8 cellular contexts compared by ENCODE assay signal in the genomic region with DNA sequence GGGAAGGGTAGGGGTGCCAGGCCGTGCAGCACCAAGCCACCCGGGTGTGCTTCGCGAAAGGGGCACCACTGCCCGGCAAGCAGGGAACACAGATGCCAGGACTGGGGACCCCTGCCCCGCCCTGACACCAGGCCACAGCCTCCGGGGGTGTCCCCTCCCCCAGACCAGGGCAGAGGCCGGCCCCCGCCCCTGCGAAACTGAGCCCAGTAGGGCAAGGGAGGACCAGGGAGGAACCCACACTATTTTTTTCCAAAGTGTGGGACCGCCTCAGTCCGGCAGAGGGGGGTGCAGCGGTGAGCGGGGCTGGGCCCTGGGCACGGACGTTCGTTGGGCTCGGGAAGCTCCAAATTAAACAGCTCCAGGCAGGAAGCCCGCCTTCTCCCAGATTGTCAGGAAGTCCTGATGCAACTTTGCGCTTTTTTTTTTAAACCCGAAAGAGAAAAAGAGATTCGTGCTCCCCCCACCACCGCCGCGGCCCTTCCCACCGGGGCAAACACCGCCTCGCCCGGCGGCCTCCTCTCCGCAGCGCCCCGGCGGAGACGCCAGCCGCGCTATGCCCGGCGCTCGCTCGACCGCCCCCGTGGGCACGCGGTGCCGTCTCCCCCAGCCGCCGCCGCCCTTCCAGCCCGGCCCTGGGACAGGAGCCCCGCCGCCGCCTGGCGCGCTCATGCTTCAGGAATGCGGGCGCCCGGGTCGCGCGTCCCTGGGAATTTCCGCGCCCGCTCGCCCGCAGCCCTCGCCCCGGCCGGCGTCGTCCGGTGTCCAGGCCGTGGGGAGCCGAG. TPM values are rescaled to one million over a fixed set of nuclear protein-coding genes. Genes with fewer than 3 reads are reported as not detected.
A peak's percentile ranks its signal among the peaks of the same experiment; 100 is the strongest.
DNase-seq lines count a peak whose midpoint lies in the region; ATAC-seq and TF ChIP-seq lines count a peak whose summit lies in the region.

No MANE protein-coding gene starts in this region.

- TF ChIP-seq POLR2A in adrenal gland (IDR thresholded peaks at IDR 0.05) = no peak

- peaks cover 32% of the 10 kb centered on the region for H3K4me1 ChIP-seq in PC-3 (ENCODE audit: insufficient read depth, low read length)
- peaks cover 10 to 46% of the 10 kb centered on the region in 2 donors for H3K4me1 ChIP-seq in adrenal gland (replicated peaks in 1 of 2)
- peaks cover 4% of the 10 kb centered on the region for H3K4me1 ChIP-seq in right cardiac atrium (ENCODE audit: control insufficient read depth, insufficient read depth, low read length)

- no peaks in the 10 kb centered on the region for H3F3A ChIP-seq in PC-3 (ENCODE audit: low read length, unreplicated experiment)

- no peaks in the 10 kb centered on the region for H3K9me3 ChIP-seq in PC-3 (ENCODE audit: low read length)
- no peaks in the 10 kb centered on the region for H3K9me3 ChIP-seq in adrenal gland (replicated peaks in 1 of 3)
- H3K9me3 ChIP-seq in right cardiac atrium (ENCODE audit: control insufficient read depth, low read length) = no peaks in the 10 kb centered on the region

- ATAC-seq in GM19372 (IDR thresholded peaks at IDR 0.05; ENCODE audit: low read depth, unreplicated experiment) = peak; percentile 22
- ATAC-seq in PC-3 = peak; percentile 39
- ATAC-seq in right cardiac atrium = peak; percentile 81 to 83
- ATAC-seq in GM18519 (IDR thresholded peaks at IDR 0.05; ENCODE audit: low FRiP score, unreplicated experiment) = no peak

- peaks cover 15% of the 10 kb centered on the region; the same call in 1 of the 2 replicates for H4K20me1 ChIP-seq in PC-3 (ENCODE audit: low read length)

- H3K27me3 ChIP-seq in PC-3 (ENCODE audit: low read length) = no peaks in the 10 kb centered on the region
- H3K27me3 ChIP-seq in adrenal gland = no peaks in the 10 kb centered on the region
- H3K27me3 ChIP-seq in right cardiac atrium (ENCODE audit: control insufficient read depth, insufficient read depth) = no peaks in the 10 kb centered on the region

- H3K4me3 ChIP-seq in PC-3 (ENCODE audit: low read length) (peak overlapping the region; percentile 76), adrenal gland (peak overlapping the region in 2 of 4 donors; percentile 63 to 99), right cardiac atrium (ENCODE audit: low read length) (peak overlapping the region; percentile 70)

- CTCF ChIA-PET in PC-3 (lab: Charles Lee) = interaction anchor here (0.5 to 2.7 kb wide), 8 partner anchors 11 to 408 kb away, joined by 3 to 21 read pairs (median 3); no protein-coding TSS in a partner anchor

- 2 to 4% (median 4%) methylated on average over 10 to 74 of the region's 74 CpGs; no CpG with 5 or more reads in 1 of the 4 donors for WGBS in adrenal gland, 4 donors
- WGBS in right cardiac atrium = 3% methylated on average over 74 of the region's 74 CpGs

- DNase-seq in AML-193 (lab: John Stamatoyannopoulos, UW) (peak; percentile 47 to 51), PC-3 (peak; percentile 57), adrenal gland (peak in 6 of 7 donors; percentile 64 to 83 (median 72)), right cardiac atrium (peak; percentile 84 to 92 (median 92)), retina (peak; percentile 57), NCI-H1417 treated with DMSO at 0.1 percent for 48 hours (lab: John Stamatoyannopoulos, UW) (no peak)

- peak overlapping the region; percentile 84 for H3K9ac ChIP-seq in PC-3 (ENCODE audit: low read length)

- H3K27ac ChIP-seq in PC-3 (ENCODE audit: low read length) (peak overlapping the region; percentile 53), adrenal gland (peak overlapping the region; percentile 47 to 99 (median 79)), right cardiac atrium (ENCODE audit: low read length) (peak overlapping the region; percentile 58)

- TF ChIP-seq CTCF in PC-3 (conservative IDR thresholded peaks at IDR 0.05; ENCODE audit: low read depth, low read length) (peak; percentile 35; the same call in 1 of the 2 replicates), adrenal gland (IDR thresholded peaks at IDR 0.05) (peak; percentile 13 to 50 (median 42))

- intact Hi-C loops in PC-3 (cut with micrococcal nuclease) (loop anchor here (2.0 kb wide), 1 partner anchor 47 kb away; no protein-coding TSS in a partner anchor), adrenal gland (cut with DNase I) (loop anchor here in 1 of 2 donors (2.0 kb wide), 2 partner anchors 39 to 47 kb away; no protein-coding TSS in a partner anchor), right cardiac atrium (cut with DNase I) (loop anchor here in 3 of 4 donors (2.0 to 5.0 kb wide), 3 partner anchors 37 to 42 kb away; no protein-coding TSS in a partner anchor)

- H3K36me3 ChIP-seq in PC-3 (ENCODE audit: low read depth, low read length) = no peaks in the 10 kb centered on the region
- no peaks in the 10 kb centered on the region for H3K36me3 ChIP-seq in adrenal gland (replicated peaks in 1 of 2)

- no TSS peak for BruUV-seq in PC-3 (replicated peaks; lab: Mats Ljungman, UMichigan)

- H3K79me2 ChIP-seq in PC-3 (ENCODE audit: low read length) = peaks cover 56% of the 10 kb centered on the region

- no peak overlapping the region for H2AFZ ChIP-seq in PC-3 (ENCODE audit: low read length)

- peak overlapping the region; percentile 88 for H3K4me2 ChIP-seq in PC-3 (ENCODE audit: low read length)

- POLR2A ChIA-PET in PC-3 (lab: Charles Lee; ENCODE audit: unreplicated experiment) = interaction anchor here (0.6 to 1.0 kb wide), 4 partner anchors 11 to 47 kb away, joined by 4 to 7 read pairs (median 4); no protein-coding TSS in a partner anchor

- H3K9me2 ChIP-seq in PC-3 (replicated peaks; ENCODE audit: low read length) = no peaks in the 10 kb centered on the region

RNA-seq across cellular contexts. Expression of a gene that starts 0.8 kb away (rescaled TPM):
- total RNA-seq in PC-3 (2014; rRNA removed) (180 and 251 TPM in 2 replicates), adrenal gland (100 to 1,000 TPM in 2 of 8 donors, 10 to 100 TPM in 6; 48.9 to 119 (median 92.4) TPM), right cardiac atrium (10 to 100 TPM; 21.7 to 45.6 (median 29.8) TPM)
- polyA plus RNA-seq in adrenal gland (100 to 1,000 TPM in 2 of 3 donors, 10 to 100 TPM in 1; 16.6 to 327 (median 259) TPM), right cardiac atrium (37.3 TPM)

RNA-seq across cellular contexts. Expression of a gene that starts 19.3 kb away (rescaled TPM):
- total RNA-seq in PC-3 (2014; rRNA removed) (43.0 and 76.6 TPM in 2 replicates), adrenal gland (1 to 10 TPM in 6 of 8 donors, under 1 TPM in 1, not detected in 1; 0.52 to 4.5 (median 1.7) TPM), right cardiac atrium (1 to 10 TPM in 2 of 4 donors, under 1 TPM in 2; 0.57 to 3.1 (median 1.1) TPM)
- polyA plus RNA-seq in adrenal gland (under 1 TPM; 0.29 to 0.44 (median 0.40) TPM), right cardiac atrium (0.27 TPM)

RNA-seq across cellular contexts. Expression of a gene that starts 27.5 kb away (rescaled TPM):
- total RNA-seq in PC-3 (2014; rRNA removed) (346 and 350 TPM in 2 replicates), adrenal gland (100 to 1,000 TPM; 145 to 250 (median 181) TPM), right cardiac atrium (10 to 100 TPM; 40.8 to 65.8 (median 50.7) TPM)
- polyA plus RNA-seq in adrenal gland (100 to 1,000 TPM; 116 to 227 (median 121) TPM), right cardiac atrium (82.0 TPM)
